Comparison of ENCODE assay signal across 30 cellular contexts in genomic region chr6:22466665-22467064, GRCh38.
DNase-seq lines count a peak whose midpoint lies in the region; ATAC-seq and TF ChIP-seq lines count a peak whose summit lies in the region.
"Had no signal": no experiment of that assay in that cellular context is flagged by ENCODE, and none has a peak within 500 bp of the region (broad histone marks: within the 10 kb centered on the region; RNA-seq: fewer than 3 reads in every experiment).

No MANE protein-coding gene starts in this region.

- no peak for TF ChIP-seq POLR2A in upper lobe of left lung (IDR thresholded peaks at IDR 0.05)

- ATAC-seq in upper lobe of left lung (ENCODE audit: low FRiP score in 2 of 2) (peak; percentile 56 to 83), GM21619 (IDR thresholded peaks at IDR 0.05; ENCODE audit: unreplicated experiment) (no peak)
- ATAC-seq: activated T-cell treated with anti-CD3 and anti-CD28 coated beads, Interleukin-2, amount 50 U/mL, for 72 hours; effector memory CD8-positive, alpha-beta T cell; left ventricle myocardium superior; mucosa of descending colon; right cardiac atrium; SK-N-SH treated with all-trans-retinoic acid at 6 μM for 48 hours; stimulated activated naive CD8-positive, alpha-beta T cell treated with anti-CD3 and anti-CD28 coated beads, Interleukin-15, Interleukin-2, amounts not matched to agents 100 U/mL and 50 U/mL, for 24 hours had no signal

- 40% methylated on average over 4 of the region's 4 CpGs for WGBS in mammary epithelial cell (ENCODE audit: low coverage, missing lambda C conversion rate)
- 53 to 67% methylated on average over 4 of the region's 4 CpGs for WGBS in upper lobe of left lung, 2 donors

- peak in 1 of 4 donors; percentile 10 for TF ChIP-seq EP300 in upper lobe of left lung (IDR thresholded peaks at IDR 0.05)

- H3K4me2 ChIP-seq in mammary epithelial cell (ENCODE audit: insufficient read depth, low read depth, low read length) = no peak overlapping the region

- H3K4me1 ChIP-seq in mammary epithelial cell (ENCODE audit: insufficient read depth, low read length) (no peaks in the 10 kb centered on the region), upper lobe of left lung (peaks cover 15 to 26% (median 18%) of the 10 kb centered on the region in 4 donors)
- H3K4me1 ChIP-seq: parathyroid adenoma had no signal

- no peak overlapping the region for H3K9ac ChIP-seq in mammary epithelial cell (ENCODE audit: insufficient read depth, low read length)
- H3K9ac ChIP-seq: parathyroid adenoma had no signal

- dilution Hi-C loops in mammary epithelial cell (cut with HindIII; ENCODE audit: low sequenced_read_pairs) = no loop called here

- H3K27me3 ChIP-seq in mammary epithelial cell (ENCODE audit: insufficient read depth, low read length) = no peaks in the 10 kb centered on the region
- H3K27me3 ChIP-seq in upper lobe of left lung = no peaks in the 10 kb centered on the region
- H3K27me3 ChIP-seq: colonic mucosa had no signal

- POLR2A ChIA-PET in MCF 10A (lab: Yijun Ruan, JAX) = interaction anchor here (1.7 kb wide), 1 partner anchor 17 kb away, joined by 3 read pairs; no protein-coding TSS in a partner anchor

- H2AFZ ChIP-seq in mammary epithelial cell (ENCODE audit: low read depth, low read length) = peak overlapping the region; percentile 59
- H2AFZ ChIP-seq: parathyroid adenoma had no signal

- no peaks in the 10 kb centered on the region for H3K9me3 ChIP-seq in mammary epithelial cell (replicated peaks; ENCODE audit: insufficient read depth, low read length)
- no peaks in the 10 kb centered on the region for H3K9me3 ChIP-seq in upper lobe of left lung
- H3K9me3 ChIP-seq: colonic mucosa, mucosa of descending colon, thoracic aorta had no signal

- H3K27me3 Mint-ChIP-seq in MCF 10A (ENCODE audit: insufficient read depth, unreplicated experiment) = no peaks in the 10 kb centered on the region
- H3K27me3 Mint-ChIP-seq: activated CD4-positive, alpha-beta T cell treated with anti-CD3 and anti-CD28 coated beads, Interleukin-2, amount 10 ng/mL, durations not matched to agents 24 days and 14 days; effector memory CD8-positive, alpha-beta T cell had no signal

- TF ChIP-seq CTCF in MCF 10A (IDR thresholded peaks at IDR 0.05; ENCODE audit: unreplicated experiment) = no peak
- TF ChIP-seq CTCF in mammary epithelial cell (conservative IDR thresholded peaks at IDR 0.05 in 1 of 2, IDR thresholded peaks at IDR 0.05 in 1 of 2; ENCODE audit: extremely low read depth in 1 of 2, insufficient read depth in 1 of 2, low read depth in 1 of 2, low read length in 2 of 2) = no peak
- no peak for TF ChIP-seq CTCF in upper lobe of left lung (IDR thresholded peaks at IDR 0.05)

- H3K27ac ChIP-seq in mammary epithelial cell (ENCODE audit: insufficient read depth, low read depth, low read length) (no peak overlapping the region), upper lobe of left lung (peak overlapping the region in 2 of 4 donors; percentile 23 to 43)
- H3K27ac ChIP-seq: colonic mucosa, parathyroid adenoma, VCaP had no signal

- H3K9me3 Mint-ChIP-seq in MCF 10A (ENCODE audit: unreplicated experiment) = peaks cover 6% of the 10 kb centered on the region

- H3K36me3 ChIP-seq in mammary epithelial cell (ENCODE audit: insufficient read depth, low read length) (no peaks in the 10 kb centered on the region), upper lobe of left lung (no peaks in the 10 kb centered on the region)
- H3K36me3 ChIP-seq: colonic mucosa, thoracic aorta had no signal

- BruUV-seq in MCF 10A (replicated peaks; lab: Mats Ljungman, UMichigan) (no TSS peak), mammary epithelial cell (replicated peaks; lab: Mats Ljungman, UMichigan) (no TSS peak)

- no peaks in the 10 kb centered on the region for H4K20me1 ChIP-seq in mammary epithelial cell (ENCODE audit: insufficient read depth, low read length)

- in situ Hi-C loops in T47D (cut with HindIII; ENCODE audit: low pct_unique_long_range_greater_than_20kb, low sequenced_read_pairs) (no loop called here), mammary epithelial cell (cut with MboI; ENCODE audit: low sequenced_read_pairs in 2 of 2) (no loop called here)

- H3K4me3 ChIP-seq in mammary epithelial cell (replicated peaks in 1 of 3; ENCODE audit: insufficient read depth in 1 of 3, low read depth in 2 of 3, low read length in 3 of 3) (no peak overlapping the region), upper lobe of left lung (no peak overlapping the region)
- H3K4me3 ChIP-seq: colonic mucosa, mucosa of descending colon, thoracic aorta had no signal

- no peaks in the 10 kb centered on the region for H3K79me2 ChIP-seq in mammary epithelial cell (ENCODE audit: insufficient read depth, low read length)
- H3K79me2 ChIP-seq: parathyroid adenoma had no signal

- intact Hi-C loops in MCF 10A (cut with micrococcal nuclease) = no loop called here
- intact Hi-C loops in mammary epithelial cell (cut with micrococcal nuclease) = no loop called here

- DNase-seq in T47D (ENCODE audit: low read depth in 1 of 2, low spot score in 1 of 2) (peak; percentile 13 to 78), MCF 10A (ENCODE audit: unreplicated experiment) (no peak), NCI-H2029 treated with DMSO at 0.1 percent for 48 hours (lab: John Stamatoyannopoulos, UW) (peak; percentile 80), mammary epithelial cell (no peak), upper lobe of left lung (peak in 1 of 2 donors; percentile 46), AG20443 (ENCODE audit: low spot score) (no peak)
- DNase-seq in stimulated activated CD4-positive, alpha-beta T cell treated with anti-CD3 and anti-CD28 coated beads, Interleukin-4, amount 100 ng/mL, for 24 hours = no peak
- DNase-seq: activated CD4-positive, alpha-beta T cell treated with anti-CD3 and anti-CD28 coated beads, Interleukin-2, amount 10 ng/mL, durations not matched to agents 24 days and 14 days; activated naive CD4-positive, alpha-beta T cell treated with anti-CD3 and anti-CD28 coated beads for 36 hours; activated T-cell treated with anti-CD3 and anti-CD28 coated beads, Interleukin-2, amount 50 U/mL, for 72 hours; colonic mucosa; effector memory CD8-positive, alpha-beta T cell; foreskin fibroblast; GDM1; H9; KG1; left ventricle myocardium superior; mucosa of descending colon; NCI-H187 treated with DMSO at 0.1 percent for 48 hours; right cardiac atrium; RPMI8226; stimulated activated CD4-positive, alpha-beta T cell treated with anti-CD3 and anti-CD28 coated beads, Interleukin-12 subunit alpha, Interleukin-12 subunit beta, amount 100 ng/mL, for 4 hours; stimulated activated naive CD8-positive, alpha-beta T cell treated with anti-CD3 and anti-CD28 coated beads, Interleukin-15, Interleukin-2, amounts not matched to agents 100 U/mL and 50 U/mL, for 24 hours had no signal

- no peak overlapping the region for H3K4me3 Mint-ChIP-seq in MCF 10A (ENCODE audit: unreplicated experiment)
- H3K4me3 Mint-ChIP-seq: activated CD4-positive, alpha-beta T cell treated with anti-CD3 and anti-CD28 coated beads, Interleukin-2, amount 10 ng/mL, durations not matched to agents 24 days and 14 days; activated naive CD4-positive, alpha-beta T cell treated with anti-CD3 and anti-CD28 coated beads for 36 hours; activated T-cell treated with anti-CD3 and anti-CD28 coated beads, Interleukin-2, amount 50 U/mL, for 72 hours; CD14-positive monocyte; effector memory CD8-positive, alpha-beta T cell; H9; nephron had no signal

- H3K36me3 Mint-ChIP-seq in MCF 10A (ENCODE audit: insufficient read depth, unreplicated experiment) = no peaks in the 10 kb centered on the region
- H3K36me3 Mint-ChIP-seq: CD14-positive monocyte had no signal

- CTCF ChIA-PET in MCF 10A (lab: Yijun Ruan, JAX) (interaction anchor here (0.6 to 0.9 kb wide), 2 partner anchors 120 to 531 kb away, joined by 3 read pairs; no protein-coding TSS in a partner anchor), mammary epithelial cell (lab: Charles Lee; ENCODE audit: low non-redundant PET) (no interaction called here)

- H3K27ac Mint-ChIP-seq in MCF 10A (ENCODE audit: low read depth, unreplicated experiment) = no peak overlapping the region
- H3K27ac Mint-ChIP-seq: activated CD4-positive, alpha-beta T cell treated with anti-CD3 and anti-CD28 coated beads, Interleukin-2, amount 10 ng/mL, durations not matched to agents 24 days and 14 days; activated naive CD4-positive, alpha-beta T cell treated with anti-CD3 and anti-CD28 coated beads for 36 hours; activated T-cell treated with anti-CD3 and anti-CD28 coated beads, Interleukin-2, amount 50 U/mL, for 72 hours; CD14-positive monocyte; effector memory CD8-positive, alpha-beta T cell had no signal

- peaks cover 10% of the 10 kb centered on the region for H3K4me1 Mint-ChIP-seq in MCF 10A (ENCODE audit: insufficient read depth, unreplicated experiment)
- H3K4me1 Mint-ChIP-seq: activated CD4-positive, alpha-beta T cell treated with anti-CD3 and anti-CD28 coated beads, Interleukin-2, amount 10 ng/mL, durations not matched to agents 24 days and 14 days had no signal

Comparison
In these comparisons a context has a peak if more than half of its experiments do, and no peak if none do; other contexts are left out.
1. DNase-seq: peak in T47D (2 of 2) and NCI-H2029 treated with DMSO at 0.1 percent for 48 hours (single experiment); none in MCF 10A (single experiment), mammary epithelial cell (single experiment), AG20443 (single experiment) and stimulated activated CD4-positive, alpha-beta T cell treated with anti-CD3 and anti-CD28 coated beads, Interleukin-4, amount 100 ng/mL, for 24 hours (single experiment).